8 cellular contexts compared by ENCODE assay signal in genomic region chr20:62066339-62066982, GRCh38. TPM values are rescaled to one million over a fixed set of nuclear protein-coding genes. Genes with fewer than 3 reads are reported as not detected.
A peak's percentile ranks its signal among the peaks of the same experiment; 100 is the strongest.
DNase-seq lines count a peak whose midpoint lies in the region; ATAC-seq, FAIRE-seq and TF ChIP-seq lines count a peak whose summit lies in the region.

No MANE protein-coding gene starts in this region.

- TF ChIP-seq EP300 in K562 (IDR thresholded peaks at IDR 0.05; ENCODE audit: low read length), result no peak

- H3K4me3 ChIP-seq in SJCRH30, result peak overlapping the region; percentile 88
- H3K4me3 ChIP-seq in K562, result peak overlapping the region; percentile 44
- peak overlapping the region; percentile 88 for H3K4me3 ChIP-seq in iPS-18a (ENCODE audit: low read length)
- H3K4me3 ChIP-seq in skeletal muscle cell (ENCODE audit: low read depth, low read length), result peak overlapping the region; percentile 66

- H3K4me3 Mint-ChIP-seq in IgD-negative memory B cell, result peak overlapping the region; percentile 84 to 96 (median 94)

- DNase-seq in DMS153 treated with DMSO at 0.1 percent for 48 hours (lab: John Stamatoyannopoulos, UW; ENCODE audit: unreplicated experiment), result peak; percentile 11
- peak; percentile 77 to 79 for DNase-seq in SJCRH30
- peak; percentile 58 to 76 (median 72) for DNase-seq in K562 (ENCODE audit: extremely low read depth in 1 of 4, low spot score in 3 of 4)
- DNase-seq in skeletal muscle cell (ENCODE audit: low read depth), result no peak

- H3K9me3 ChIP-seq in SJCRH30 (replicated peaks) (no peaks in the 10 kb centered on the region), K562 (replicated peaks; ENCODE audit: control insufficient read depth, insufficient read depth, low read depth, low read length) (no peaks in the 10 kb centered on the region; the same call in 1 of the 2 replicates), iPS-18a (ENCODE audit: control insufficient read depth, low read depth, low read length) (no peaks in the 10 kb centered on the region)

- intact Hi-C loops in K562 (cut with micrococcal nuclease), result loop anchor here (5.0 kb wide), 2 partner anchors 56 to 76 kb away; partner anchors contain the start of genes LSM14B, PSMA7 and SS18L1

- H2AFZ ChIP-seq in K562 (ENCODE audit: low read depth, low read length), result peak overlapping the region; percentile 93

- TF ChIP-seq RAD21 in K562 (CRISPR knock-in tag; conservative IDR thresholded peaks at IDR 0.05 in 1 of 2, IDR thresholded peaks at IDR 0.05 in 1 of 2), result no peak

- no peaks in the 10 kb centered on the region for H3K9me3 Mint-ChIP-seq in IgD-negative memory B cell

- no peak for FAIRE-seq in K562 (lab: Jason Lieb, UNC)

- H4K20me1 ChIP-seq in K562 (replicated peaks; ENCODE audit: control insufficient read depth, insufficient read depth, low read length), result peaks cover 28% of the 10 kb centered on the region

- peaks cover 21 to 28% (median 26%) of the 10 kb centered on the region in 3 donors for H3K4me1 Mint-ChIP-seq in IgD-negative memory B cell

- H3K27ac ChIP-seq in SJCRH30 (peak overlapping the region; percentile 63), K562 (ENCODE audit: extremely low read depth, low read depth, low read length) (peak overlapping the region; percentile 79), iPS-18a (ENCODE audit: low read length) (peak overlapping the region; percentile 84)

- H3K36me3 ChIP-seq in SJCRH30, result no peaks in the 10 kb centered on the region; the same call in 1 of the 2 replicates
- H3K36me3 ChIP-seq in K562 (ENCODE audit: control insufficient read depth, insufficient read depth, low read length), result peaks cover 27% of the 10 kb centered on the region
- H3K36me3 ChIP-seq in iPS-18a (ENCODE audit: control insufficient read depth, low read depth, low read length), result peaks cover 7% of the 10 kb centered on the region

- WGBS in K562 (ENCODE audit: insufficient coverage, low coverage, missing lambda C conversion rate), result 4% methylated on average over 23 of the region's 47 CpGs

- ATAC-seq in GM21526 (IDR thresholded peaks at IDR 0.05; ENCODE audit: low FRiP score, unreplicated experiment) (peak; percentile 37), K562 (peak; percentile 70), HG03097 (IDR thresholded peaks at IDR 0.05; ENCODE audit: low FRiP score, unreplicated experiment) (no peak)

- peaks cover 4% of the 10 kb centered on the region for H3K27me3 Mint-ChIP-seq in IgD-negative memory B cell

- CTCF ChIA-PET in K562 (lab: Yijun Ruan, JAX; ENCODE audit: low intra/inter-chr PET ratio), result no interaction called here

- H3K9me1 ChIP-seq in K562 (ENCODE audit: control insufficient read depth, insufficient read depth, low read length), result peaks cover 12% of the 10 kb centered on the region

- in situ Hi-C loops in K562 (cut with MboI), result no loop called here

- peak overlapping the region; percentile 75 for H3K4me2 ChIP-seq in K562 (ENCODE audit: insufficient read depth, low read length)

- no peaks in the 10 kb centered on the region for H3K4me1 ChIP-seq in SJCRH30
- H3K4me1 ChIP-seq in K562 (replicated peaks in 1 of 2; ENCODE audit: control insufficient read depth in 2 of 2, insufficient read depth in 2 of 2, low read length in 2 of 2), result peaks cover 19 to 33% of the 10 kb centered on the region in 2 experiments
- H3K4me1 ChIP-seq in iPS-18a (ENCODE audit: control insufficient read depth, low read depth, low read length), result peaks cover 18% of the 10 kb centered on the region

- peaks cover 3% of the 10 kb centered on the region for H3K36me3 Mint-ChIP-seq in IgD-negative memory B cell

- POLR2A ChIA-PET in K562 (lab: Yijun Ruan, JAX), result interaction anchor here (0.6 to 1.9 kb wide), 20 partner anchors 12 to 399 kb away, joined by 3 to 14 read pairs (median 4); no protein-coding TSS in a partner anchor

- H3K27me3 ChIP-seq in SJCRH30, result no peaks in the 10 kb centered on the region
- no peaks in the 10 kb centered on the region; a peak in 1 of 5 replicates for H3K27me3 ChIP-seq in K562 (ENCODE audit: control insufficient read depth in 2 of 2, insufficient read depth in 2 of 2, low read length in 2 of 2)
- no peaks in the 10 kb centered on the region for H3K27me3 ChIP-seq in iPS-18a (ENCODE audit: control insufficient read depth, insufficient read depth, low read length)

- no TSS peak for BruUV-seq in K562 (replicated peaks; lab: Mats Ljungman, UMichigan)

- H3K27ac Mint-ChIP-seq in IgD-negative memory B cell, result peak overlapping the region; percentile 63 to 97 (median 92)

- H3K9ac ChIP-seq in K562 (ENCODE audit: insufficient read depth in 1 of 2, low read depth in 2 of 2, low read length in 2 of 2) (peak overlapping the region; percentile 71 to 92), iPS-18a (ENCODE audit: low read length) (peak overlapping the region; percentile 88)

- TF ChIP-seq POLR2A in K562 (conservative IDR thresholded peaks at IDR 0.05), result peak; percentile 47; the same call in 1 of the 2 replicates

- no peak for TF ChIP-seq CTCF in K562 (IDR thresholded peaks at IDR 0.05 in 2 of 3, conservative IDR thresholded peaks at IDR 0.05 in 1 of 3; ENCODE audit: insufficient read depth in 2 of 3, low read depth in 1 of 3, low read length in 3 of 3)

- peaks cover 31% of the 10 kb centered on the region for H3K79me2 ChIP-seq in K562 (ENCODE audit: control insufficient read depth, insufficient read depth, low read length)

TF ChIP-seq in K562, 482 proteins besides CTCF, POLR2A, EP300 and RAD21 (continues in another document):
- TF ChIP-seq ZNF395 (CRISPR knock-in tag; IDR thresholded peaks at IDR 0.05) (peak; percentile 72), ASH1L (IDR thresholded peaks at IDR 0.05; ENCODE audit: borderline replicate concordance, low read depth, partially characterized antibody) (no peak), SLC30A9 (CRISPR knock-in tag; IDR thresholded peaks at IDR 0.05) (no peak), MAFG (tag; conservative IDR thresholded peaks at IDR 0.05) (no peak), ZNF717 (CRISPR knock-in tag; IDR thresholded peaks at IDR 0.05) (no peak), ZBTB8A (IDR thresholded peaks at IDR 0.05; ENCODE audit: partially characterized antibody) (no peak), NCOA6 (IDR thresholded peaks at IDR 0.05) (no peak), MCM3 (IDR thresholded peaks at IDR 0.05) (no peak), RFX1 (IDR thresholded peaks at IDR 0.05) (0 out of 2 replicates have a peak, but pooled peaks have one; percentile 15), GABPB2 (CRISPR knock-in tag; conservative IDR thresholded peaks at IDR 0.05) (no peak)

RNA-seq across cellular contexts. Expression of gene TAF4, which starts 0.8 kb away (rescaled TPM):
- polyA plus RNA-seq in IgD-negative memory B cell, result 3.4 TPM
- total RNA-seq in SJCRH30 (2014; rRNA removed; shearing (Covaris generic)), result 19.4 and 20.1 TPM in 2 replicates
- total RNA-seq in K562 (2011; cell fraction: chromatin; rRNA removed; ENCODE audit: low replicate concordance), result 55.2 and 60.4 TPM in 2 replicates
- 24.2 and 29.5 TPM in 2 replicates for total RNA-seq in K562 (2011; cell fraction: nucleolus; rRNA removed)
- 37.6 and 39.3 TPM in 2 replicates for total RNA-seq in K562 (2011; cell fraction: nucleoplasm; rRNA removed)
- 5.3 and 6.7 TPM in 2 replicates for total RNA-seq in K562 (2014; rRNA removed)
- total RNA-seq in K562 (2014; rRNA removed; fragmentation: Illumina TruSeq; extraction: Trizol), result 5.7 and 7.1 TPM in 2 replicates
- total RNA-seq in K562 (2015; rRNA removed; fragmentation: Illumina TruSeq; extraction: Trizol), result 5.6 and 7.8 TPM in 2 replicates
- 20.4 and 28.3 TPM in 2 replicates for total RNA-seq in K562 (2021)
- polyA plus RNA-seq in K562 (2011; rRNA removed), result 3.6 and 3.9 TPM in 2 replicates
- 3.1 and 9.7 TPM in 2 replicates for polyA plus RNA-seq in K562 (2011; cell fraction: cytosol; rRNA removed)
- polyA plus RNA-seq in K562 (2011; cell fraction: nucleus; rRNA removed), result 7.7 and 13.2 TPM in 2 replicates
- 10.2 and 14.4 TPM in 2 replicates for polyA plus RNA-seq in K562 (2012)
- 12.4 and 14.6 TPM in 2 replicates for polyA plus RNA-seq in K562 (2014; fragmentation: Illumina TruSeq; extraction: Trizol)
- under 1 TPM; 0.44 to 0.48 TPM for polyA plus RNA-seq in K562 (2014; fragmentation: Nextera tagmentation; extraction: Ambion mirVana)
- polyA plus RNA-seq in K562 (2014; rRNA removed), result 11.5 and 11.6 TPM in 2 replicates
- polyA minus RNA-seq in K562 (2011; rRNA and poly(A)+ RNA removed), result 5.4 and 5.6 TPM in 2 replicates
- polyA minus RNA-seq in K562 (2011; cell fraction: cytosol; rRNA and poly(A)+ RNA removed), result 16.1 and 22.1 TPM in 2 replicates
- polyA minus RNA-seq in K562 (2011; cell fraction: nucleus; rRNA and poly(A)+ RNA removed), result 6.1 and 8.2 TPM in 2 replicates

RNA-seq across cellular contexts. Expression of gene LSM14B, which starts 55.8 kb away (rescaled TPM):
- 0.98 TPM for polyA plus RNA-seq in IgD-negative memory B cell
- 146 TPM in 2 replicates for total RNA-seq in SJCRH30 (2014; rRNA removed; shearing (Covaris generic))
- total RNA-seq in K562 (2011; cell fraction: chromatin; rRNA removed; ENCODE audit: low replicate concordance), result 47.0 and 71.4 TPM in 2 replicates
- total RNA-seq in K562 (2011; cell fraction: nucleolus; rRNA removed), result 35.4 and 42.2 TPM in 2 replicates
- total RNA-seq in K562 (2011; cell fraction: nucleoplasm; rRNA removed), result 57.3 and 73.7 TPM in 2 replicates
- 20.2 and 24.8 TPM in 2 replicates for total RNA-seq in K562 (2014; rRNA removed)
- 12.8 and 13.1 TPM in 2 replicates for total RNA-seq in K562 (2014; rRNA removed; fragmentation: Illumina TruSeq; extraction: Trizol)
- 21.2 and 21.8 TPM in 2 replicates for total RNA-seq in K562 (2015; rRNA removed; fragmentation: Illumina TruSeq; extraction: Trizol)
- total RNA-seq in K562 (2021), result 32.7 and 36.0 TPM in 2 replicates
- 22.6 and 25.8 TPM in 2 replicates for polyA plus RNA-seq in K562 (2011; rRNA removed)
- 19.5 and 43.4 TPM in 2 replicates for polyA plus RNA-seq in K562 (2011; cell fraction: cytosol; rRNA removed)
- polyA plus RNA-seq in K562 (2011; cell fraction: nucleus; rRNA removed), result 40.4 and 59.2 TPM in 2 replicates
- polyA plus RNA-seq in K562 (2012), result 25.9 and 36.4 TPM in 2 replicates
- 19.5 and 25.0 TPM in 2 replicates for polyA plus RNA-seq in K562 (2014; fragmentation: Illumina TruSeq; extraction: Trizol)
- polyA plus RNA-seq in K562 (2014; fragmentation: Nextera tagmentation; extraction: Ambion mirVana), result under 1 TPM; 0.66 to 0.83 TPM
- 26.5 and 27.8 TPM in 2 replicates for polyA plus RNA-seq in K562 (2014; rRNA removed)
- 16.3 and 20.9 TPM in 2 replicates for polyA minus RNA-seq in K562 (2011; rRNA and poly(A)+ RNA removed)
- polyA minus RNA-seq in K562 (2011; cell fraction: cytosol; rRNA and poly(A)+ RNA removed), result 13.7 and 20.2 TPM in 2 replicates
- polyA minus RNA-seq in K562 (2011; cell fraction: nucleus; rRNA and poly(A)+ RNA removed), result 14.7 and 21.3 TPM in 2 replicates
